28 cellular contexts compared by ENCODE assay signal in the genomic region with DNA sequence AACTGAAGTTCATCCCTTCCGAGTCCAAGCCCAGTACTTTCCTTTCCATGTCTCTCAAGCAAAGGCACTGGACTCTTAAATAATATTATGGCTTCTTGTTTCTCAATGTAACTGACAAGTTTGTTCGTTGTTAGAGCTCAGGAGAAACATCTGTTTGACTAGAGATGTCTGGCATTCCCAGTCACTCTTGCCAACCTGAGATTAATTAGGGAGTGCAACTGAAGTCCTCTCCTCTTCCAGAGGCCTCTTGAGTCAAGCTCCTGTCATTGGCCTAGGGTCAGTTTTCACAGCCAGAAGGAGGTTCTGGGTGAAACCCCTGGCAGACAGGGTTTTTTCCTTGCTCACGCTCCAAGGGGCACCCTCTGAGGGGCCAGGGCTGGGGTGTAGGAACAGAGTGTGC.
"Had no signal": no experiment of that assay in that cellular context is flagged by ENCODE, and none has a peak within 500 bp of the region (broad histone marks: within the 10 kb centered on the region; RNA-seq: fewer than 3 reads in every experiment).

No MANE protein-coding gene starts in this region.

- H3K36me3 ChIP-seq: brain microvascular endothelial cell had no signal

- DNase-seq: activated CD4-positive, alpha-beta T cell treated with anti-CD3 and anti-CD28 coated beads, Interleukin-2, amount 10 ng/mL, durations not matched to agents 24 days and 14 days; activated CD4-positive, alpha-beta T cell treated with anti-CD3 and anti-CD28 coated beads, Interleukin-2, amount 50 U/mL, for 4 hours; activated CD8-positive, alpha-beta T cell treated with anti-CD3 and anti-CD28 coated beads for 36 hours; activated effector memory CD4-positive, alpha-beta T cell treated with anti-CD3 and anti-CD28 coated beads, Interleukin-2, amount 50 U/mL, for 16 hours; activated naive CD4-positive, alpha-beta T cell; activated naive CD4-positive, alpha-beta T cell treated with anti-CD3 and anti-CD28 coated beads, Interleukin-2, amount 50 U/mL, for 16 hours; activated naive CD8-positive, alpha-beta T cell treated with anti-CD3 and anti-CD28 coated beads for 36 hours; activated T-cell treated with anti-CD3 and anti-CD28 coated beads, Interleukin-2, amount 50 U/mL, for 1 hour; activated T-cell treated with anti-CD3 and anti-CD28 coated beads, Interleukin-2, amount 50 U/mL, for 72 hours; amniotic stem cell; aorta; brain microvascular endothelial cell; central memory CD4-positive, alpha-beta T cell; Karpas-422; NCI-H1105; NCI-H1417 treated with DMSO at 0.1 percent for 48 hours; NCI-H187 treated with DMSO at 0.1 percent for 48 hours; NCI-H2081; NCI-H2227 treated with DMSO at 0.1 percent for 48 hours; NCI-H69; NCI-H82; NK-92 treated with Interleukin-12 subunit alpha and Interleukin-12 subunit beta, amount 100 ng/mL, for 24 hours; PC-9; T1000 had no signal

- H2AFZ ChIP-seq: PC-9 had no signal

- H3K27ac ChIP-seq: brain microvascular endothelial cell, PC-9, RWPE1, SK-N-MC had no signal

- ATAC-seq: activated CD8-positive, alpha-beta T cell treated with anti-CD3 and anti-CD28 coated beads for 36 hours; activated T-cell treated with anti-CD3 and anti-CD28 coated beads, Interleukin-2, amount 50 U/mL, for 72 hours; activated T-helper 17 cell treated with anti-CD3 and anti-CD28 coated beads, Interleukin-2, amount 50 U/mL, for 72 hours; Right ventricle myocardium inferior had no signal

- H3K4me3 ChIP-seq: PC-9, SK-N-MC had no signal

- H3K27me3 ChIP-seq: brain microvascular endothelial cell had no signal

- H3K4me2 ChIP-seq: PC-9 had no signal
